ENCODE assay signal across 1 cellular context in the genomic region with DNA sequence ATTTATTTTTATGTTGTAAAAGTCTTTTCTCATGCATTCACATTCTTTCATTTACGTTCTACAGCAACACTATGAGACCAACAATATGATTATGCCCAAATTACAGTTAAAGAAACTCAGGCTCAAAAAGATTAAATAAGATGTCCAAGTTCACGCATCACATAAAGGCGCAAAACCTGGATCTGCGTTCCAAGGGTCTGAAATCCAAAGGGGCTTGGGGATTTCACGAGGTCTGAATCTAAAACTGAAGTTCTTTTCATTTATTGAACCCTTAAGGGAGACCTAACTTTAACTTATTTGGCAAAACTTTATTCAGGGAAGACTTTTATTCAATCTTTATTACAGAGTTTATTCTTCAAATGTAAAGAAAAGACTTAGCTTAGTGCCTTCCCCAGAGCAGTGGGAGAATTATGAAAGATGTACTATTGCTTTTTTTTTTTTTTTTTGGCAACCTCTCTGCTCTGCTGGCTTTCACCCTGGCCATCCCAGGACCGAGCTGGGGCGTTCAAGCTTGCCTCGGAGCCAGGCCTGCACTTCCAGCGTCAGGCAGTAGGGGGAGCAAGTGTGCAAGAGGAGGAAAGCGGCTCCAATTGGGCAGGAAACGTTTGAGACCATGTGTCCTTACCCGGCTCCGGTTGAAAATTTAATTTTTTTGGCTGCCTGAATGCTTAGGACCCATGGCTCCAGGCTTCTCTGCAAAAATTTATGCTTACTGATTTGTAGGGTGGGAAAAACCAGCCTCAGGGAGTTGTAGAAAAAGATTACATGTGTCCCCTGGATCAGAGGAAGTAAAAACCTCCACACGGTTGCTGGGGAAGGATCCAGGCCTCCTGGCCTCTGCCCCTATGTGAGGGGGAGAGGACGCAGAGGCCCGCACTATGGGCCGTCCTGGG.
TF ChIP-seq lines count a peak whose summit lies in the region.

No MANE protein-coding gene starts in this region.

TF ChIP-seq in K562, 482 proteins besides CTCF, POLR2A, EP300 and RAD21 (continued from another document and continues in another):
- TF ChIP-seq, protein P1, sequence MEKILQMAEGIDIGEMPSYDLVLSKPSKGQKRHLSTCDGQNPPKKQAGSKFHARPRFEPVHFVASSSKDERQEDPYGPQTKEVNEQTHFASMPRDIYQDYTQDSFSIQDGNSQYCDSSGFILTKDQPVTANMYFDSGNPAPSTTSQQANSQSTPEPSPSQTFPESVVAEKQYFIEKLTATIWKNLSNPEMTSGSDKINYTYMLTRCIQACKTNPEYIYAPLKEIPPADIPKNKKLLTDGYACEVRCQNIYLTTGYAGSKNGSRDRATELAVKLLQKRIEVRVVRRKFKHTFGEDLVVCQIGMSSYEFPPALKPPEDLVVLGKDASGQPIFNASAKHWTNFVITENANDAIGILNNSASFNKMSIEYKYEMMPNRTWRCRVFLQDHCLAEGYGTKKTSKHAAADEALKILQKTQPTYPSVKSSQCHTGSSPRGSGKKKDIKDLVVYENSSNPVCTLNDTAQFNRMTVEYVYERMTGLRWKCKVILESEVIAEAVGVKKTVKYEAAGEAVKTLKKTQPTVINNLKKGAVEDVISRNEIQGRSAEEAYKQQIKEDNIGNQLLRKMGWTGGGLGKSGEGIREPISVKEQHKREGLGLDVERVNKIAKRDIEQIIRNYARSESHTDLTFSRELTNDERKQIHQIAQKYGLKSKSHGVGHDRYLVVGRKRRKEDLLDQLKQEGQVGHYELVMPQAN (IDR thresholded peaks at IDR 0.05; ENCODE audit: borderline replicate concordance), result no peak
- TF ChIP-seq, protein P2, sequence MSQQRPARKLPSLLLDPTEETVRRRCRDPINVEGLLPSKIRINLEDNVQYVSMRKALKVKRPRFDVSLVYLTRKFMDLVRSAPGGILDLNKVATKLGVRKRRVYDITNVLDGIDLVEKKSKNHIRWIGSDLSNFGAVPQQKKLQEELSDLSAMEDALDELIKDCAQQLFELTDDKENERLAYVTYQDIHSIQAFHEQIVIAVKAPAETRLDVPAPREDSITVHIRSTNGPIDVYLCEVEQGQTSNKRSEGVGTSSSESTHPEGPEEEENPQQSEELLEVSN (IDR thresholded peaks at IDR 0.05; ENCODE audit: borderline replicate concordance in 1 of 2, extremely low read depth in 1 of 2, insufficient read depth in 1 of 2, insufficient read length in 1 of 2, low read depth in 1 of 2, low read length in 1 of 2, poor library complexity in 1 of 2, severe bottlenecking in 1 of 2), result peak; percentile 25 to 61
- TF ChIP-seq CXXC5 (CRISPR knock-in tag; IDR thresholded peaks at IDR 0.05) (peak; percentile 33; the same call in 1 of the 2 replicates), CEBPG (CRISPR knock-in tag; IDR thresholded peaks at IDR 0.05) (no peak), CEBPG (tag; conservative IDR thresholded peaks at IDR 0.05 in 1 of 2, IDR thresholded peaks at IDR 0.05 in 1 of 2) (no peak; a peak in 1 of 4 replicates), ZNF785 (CRISPR knock-in tag; IDR thresholded peaks at IDR 0.05) (no peak), ETV6 (IDR thresholded peaks at IDR 0.05; ENCODE audit: borderline replicate concordance in 1 of 2, low read depth in 2 of 2, low read length in 1 of 2) (no peak), ETV6 (CRISPR knock-in tag; IDR thresholded peaks at IDR 0.05; ENCODE audit: borderline replicate concordance) (no peak), PHF8 (IDR thresholded peaks at IDR 0.05; ENCODE audit: borderline replicate concordance, low read length) (no peak), TEAD1 (CRISPR knock-in tag; IDR thresholded peaks at IDR 0.05) (no peak), SIN3B (IDR thresholded peaks at IDR 0.05; ENCODE audit: low read depth) (no peak), SREBF1 (IDR thresholded peaks at IDR 0.05; ENCODE audit: borderline replicate concordance, low read depth, low read length) (no peak), FOXP1 (CRISPR knock-in tag; IDR thresholded peaks at IDR 0.05) (no peak), CREM (IDR thresholded peaks at IDR 0.05; ENCODE audit: low read depth) (peak; percentile 60), RB1 (IDR thresholded peaks at IDR 0.05; ENCODE audit: low read depth) (peak; percentile 65), BDP1 (IDR thresholded peaks at IDR 0.05; ENCODE audit: insufficient read depth, insufficient read length) (no peak), CBX2 (IDR thresholded peaks at IDR 0.05; ENCODE audit: insufficient read depth, low read length, poor library complexity, severe bottlenecking) (no peak), ZNF507 (tag; conservative IDR thresholded peaks at IDR 0.05) (no peak), SMARCE1 (IDR thresholded peaks at IDR 0.05) (peak; percentile 19; the same call in 1 of the 2 replicates), RBM25 (IDR thresholded peaks at IDR 0.05; ENCODE audit: low read depth, low read length, severe bottlenecking) (peak; percentile 88), HDAC6 (IDR thresholded peaks at IDR 0.05; ENCODE audit: low read depth, low read length) (no peak), KDM5B (IDR thresholded peaks at IDR 0.05; ENCODE audit: insufficient replicate concordance, low read depth, low read length) (no peak), MYNN (IDR thresholded peaks at IDR 0.05) (no peak), MYNN (CRISPR knock-in tag; IDR thresholded peaks at IDR 0.05) (no peak), WHSC1 (IDR thresholded peaks at IDR 0.05; ENCODE audit: low read length) (no peak), LARP7 (IDR thresholded peaks at IDR 0.05) (no peak), CBFB (CRISPR knock-in tag; IDR thresholded peaks at IDR 0.05) (no peak), HNRNPL (IDR thresholded peaks at IDR 0.05; ENCODE audit: low read depth, low read length) (no peak)
- TF ChIP-seq, protein P3, sequence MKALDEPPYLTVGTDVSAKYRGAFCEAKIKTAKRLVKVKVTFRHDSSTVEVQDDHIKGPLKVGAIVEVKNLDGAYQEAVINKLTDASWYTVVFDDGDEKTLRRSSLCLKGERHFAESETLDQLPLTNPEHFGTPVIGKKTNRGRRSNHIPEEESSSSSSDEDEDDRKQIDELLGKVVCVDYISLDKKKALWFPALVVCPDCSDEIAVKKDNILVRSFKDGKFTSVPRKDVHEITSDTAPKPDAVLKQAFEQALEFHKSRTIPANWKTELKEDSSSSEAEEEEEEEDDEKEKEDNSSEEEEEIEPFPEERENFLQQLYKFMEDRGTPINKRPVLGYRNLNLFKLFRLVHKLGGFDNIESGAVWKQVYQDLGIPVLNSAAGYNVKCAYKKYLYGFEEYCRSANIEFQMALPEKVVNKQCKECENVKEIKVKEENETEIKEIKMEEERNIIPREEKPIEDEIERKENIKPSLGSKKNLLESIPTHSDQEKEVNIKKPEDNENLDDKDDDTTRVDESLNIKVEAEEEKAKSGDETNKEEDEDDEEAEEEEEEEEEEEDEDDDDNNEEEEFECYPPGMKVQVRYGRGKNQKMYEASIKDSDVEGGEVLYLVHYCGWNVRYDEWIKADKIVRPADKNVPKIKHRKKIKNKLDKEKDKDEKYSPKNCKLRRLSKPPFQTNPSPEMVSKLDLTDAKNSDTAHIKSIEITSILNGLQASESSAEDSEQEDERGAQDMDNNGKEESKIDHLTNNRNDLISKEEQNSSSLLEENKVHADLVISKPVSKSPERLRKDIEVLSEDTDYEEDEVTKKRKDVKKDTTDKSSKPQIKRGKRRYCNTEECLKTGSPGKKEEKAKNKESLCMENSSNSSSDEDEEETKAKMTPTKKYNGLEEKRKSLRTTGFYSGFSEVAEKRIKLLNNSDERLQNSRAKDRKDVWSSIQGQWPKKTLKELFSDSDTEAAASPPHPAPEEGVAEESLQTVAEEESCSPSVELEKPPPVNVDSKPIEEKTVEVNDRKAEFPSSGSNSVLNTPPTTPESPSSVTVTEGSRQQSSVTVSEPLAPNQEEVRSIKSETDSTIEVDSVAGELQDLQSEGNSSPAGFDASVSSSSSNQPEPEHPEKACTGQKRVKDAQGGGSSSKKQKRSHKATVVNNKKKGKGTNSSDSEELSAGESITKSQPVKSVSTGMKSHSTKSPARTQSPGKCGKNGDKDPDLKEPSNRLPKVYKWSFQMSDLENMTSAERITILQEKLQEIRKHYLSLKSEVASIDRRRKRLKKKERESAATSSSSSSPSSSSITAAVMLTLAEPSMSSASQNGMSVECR (CRISPR knock-in tag; IDR thresholded peaks at IDR 0.05), result no peak
- TF ChIP-seq, protein P4, sequence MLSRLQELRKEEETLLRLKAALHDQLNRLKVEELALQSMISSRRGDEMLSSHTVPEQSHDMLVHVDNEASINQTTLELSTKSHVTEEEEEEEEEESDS (CRISPR knock-in tag; IDR thresholded peaks at IDR 0.05), result no peak
- TF ChIP-seq, protein P5, sequence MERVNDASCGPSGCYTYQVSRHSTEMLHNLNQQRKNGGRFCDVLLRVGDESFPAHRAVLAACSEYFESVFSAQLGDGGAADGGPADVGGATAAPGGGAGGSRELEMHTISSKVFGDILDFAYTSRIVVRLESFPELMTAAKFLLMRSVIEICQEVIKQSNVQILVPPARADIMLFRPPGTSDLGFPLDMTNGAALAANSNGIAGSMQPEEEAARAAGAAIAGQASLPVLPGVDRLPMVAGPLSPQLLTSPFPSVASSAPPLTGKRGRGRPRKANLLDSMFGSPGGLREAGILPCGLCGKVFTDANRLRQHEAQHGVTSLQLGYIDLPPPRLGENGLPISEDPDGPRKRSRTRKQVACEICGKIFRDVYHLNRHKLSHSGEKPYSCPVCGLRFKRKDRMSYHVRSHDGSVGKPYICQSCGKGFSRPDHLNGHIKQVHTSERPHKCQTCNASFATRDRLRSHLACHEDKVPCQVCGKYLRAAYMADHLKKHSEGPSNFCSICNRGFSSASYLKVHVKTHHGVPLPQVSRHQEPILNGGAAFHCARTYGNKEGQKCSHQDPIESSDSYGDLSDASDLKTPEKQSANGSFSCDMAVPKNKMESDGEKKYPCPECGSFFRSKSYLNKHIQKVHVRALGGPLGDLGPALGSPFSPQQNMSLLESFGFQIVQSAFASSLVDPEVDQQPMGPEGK (CRISPR knock-in tag; IDR thresholded peaks at IDR 0.05; ENCODE audit: borderline replicate concordance), result no peak
- TF ChIP-seq, protein P6, sequence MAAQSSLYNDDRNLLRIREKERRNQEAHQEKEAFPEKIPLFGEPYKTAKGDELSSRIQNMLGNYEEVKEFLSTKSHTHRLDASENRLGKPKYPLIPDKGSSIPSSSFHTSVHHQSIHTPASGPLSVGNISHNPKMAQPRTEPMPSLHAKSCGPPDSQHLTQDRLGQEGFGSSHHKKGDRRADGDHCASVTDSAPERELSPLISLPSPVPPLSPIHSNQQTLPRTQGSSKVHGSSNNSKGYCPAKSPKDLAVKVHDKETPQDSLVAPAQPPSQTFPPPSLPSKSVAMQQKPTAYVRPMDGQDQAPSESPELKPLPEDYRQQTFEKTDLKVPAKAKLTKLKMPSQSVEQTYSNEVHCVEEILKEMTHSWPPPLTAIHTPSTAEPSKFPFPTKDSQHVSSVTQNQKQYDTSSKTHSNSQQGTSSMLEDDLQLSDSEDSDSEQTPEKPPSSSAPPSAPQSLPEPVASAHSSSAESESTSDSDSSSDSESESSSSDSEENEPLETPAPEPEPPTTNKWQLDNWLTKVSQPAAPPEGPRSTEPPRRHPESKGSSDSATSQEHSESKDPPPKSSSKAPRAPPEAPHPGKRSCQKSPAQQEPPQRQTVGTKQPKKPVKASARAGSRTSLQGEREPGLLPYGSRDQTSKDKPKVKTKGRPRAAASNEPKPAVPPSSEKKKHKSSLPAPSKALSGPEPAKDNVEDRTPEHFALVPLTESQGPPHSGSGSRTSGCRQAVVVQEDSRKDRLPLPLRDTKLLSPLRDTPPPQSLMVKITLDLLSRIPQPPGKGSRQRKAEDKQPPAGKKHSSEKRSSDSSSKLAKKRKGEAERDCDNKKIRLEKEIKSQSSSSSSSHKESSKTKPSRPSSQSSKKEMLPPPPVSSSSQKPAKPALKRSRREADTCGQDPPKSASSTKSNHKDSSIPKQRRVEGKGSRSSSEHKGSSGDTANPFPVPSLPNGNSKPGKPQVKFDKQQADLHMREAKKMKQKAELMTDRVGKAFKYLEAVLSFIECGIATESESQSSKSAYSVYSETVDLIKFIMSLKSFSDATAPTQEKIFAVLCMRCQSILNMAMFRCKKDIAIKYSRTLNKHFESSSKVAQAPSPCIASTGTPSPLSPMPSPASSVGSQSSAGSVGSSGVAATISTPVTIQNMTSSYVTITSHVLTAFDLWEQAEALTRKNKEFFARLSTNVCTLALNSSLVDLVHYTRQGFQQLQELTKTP (IDR thresholded peaks at IDR 0.05; ENCODE audit: low read depth in 1 of 2, partially characterized antibody in 2 of 2), result peak in 1 of 2 experiments; percentile 13
- TF ChIP-seq, protein P7, sequence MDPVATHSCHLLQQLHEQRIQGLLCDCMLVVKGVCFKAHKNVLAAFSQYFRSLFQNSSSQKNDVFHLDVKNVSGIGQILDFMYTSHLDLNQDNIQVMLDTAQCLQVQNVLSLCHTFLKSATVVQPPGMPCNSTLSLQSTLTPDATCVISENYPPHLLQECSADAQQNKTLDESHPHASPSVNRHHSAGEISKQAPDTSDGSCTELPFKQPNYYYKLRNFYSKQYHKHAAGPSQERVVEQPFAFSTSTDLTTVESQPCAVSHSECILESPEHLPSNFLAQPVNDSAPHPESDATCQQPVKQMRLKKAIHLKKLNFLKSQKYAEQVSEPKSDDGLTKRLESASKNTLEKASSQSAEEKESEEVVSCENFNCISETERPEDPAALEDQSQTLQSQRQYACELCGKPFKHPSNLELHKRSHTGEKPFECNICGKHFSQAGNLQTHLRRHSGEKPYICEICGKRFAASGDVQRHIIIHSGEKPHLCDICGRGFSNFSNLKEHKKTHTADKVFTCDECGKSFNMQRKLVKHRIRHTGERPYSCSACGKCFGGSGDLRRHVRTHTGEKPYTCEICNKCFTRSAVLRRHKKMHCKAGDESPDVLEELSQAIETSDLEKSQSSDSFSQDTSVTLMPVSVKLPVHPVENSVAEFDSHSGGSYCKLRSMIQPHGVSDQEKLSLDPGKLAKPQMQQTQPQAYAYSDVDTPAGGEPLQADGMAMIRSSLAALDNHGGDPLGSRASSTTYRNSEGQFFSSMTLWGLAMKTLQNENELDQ (CRISPR knock-in tag; IDR thresholded peaks at IDR 0.05; ENCODE audit: borderline replicate concordance), result no peak
